Comparison of ENCODE assay signal across 8 cellular contexts in genomic region chr11:65503923-65504670, GRCh38. TPM values are rescaled to one million over a fixed set of nuclear protein-coding genes. Genes with fewer than 3 reads are reported as not detected.
DNase-seq lines count a peak whose midpoint lies in the region; ATAC-seq and TF ChIP-seq lines count a peak whose summit lies in the region.

No MANE protein-coding gene starts in this region.

- dilution Hi-C loops in IMR-90 (cut with HindIII; ENCODE audit: low sequenced_read_pairs, unreplicated experiment): no loop called here

- H3K4me1 ChIP-seq in BLaER1 treated with 17β-estradiol and CSF1 and Interleukin-3, amounts not matched to agents 10 nM and 100 nM: peaks cover 41 to 52% (median 49%) of the 10 kb centered on the region in 10 experiments
- H3K4me1 ChIP-seq in IMR-90 (ENCODE audit: control insufficient read depth, insufficient read depth, low read length): no peaks in the 10 kb centered on the region

- H3K4ac ChIP-seq in IMR-90 (ENCODE audit: low read depth, low read length): no peak overlapping the region

- H4K91ac ChIP-seq in IMR-90 (ENCODE audit: insufficient read depth, low read depth, low read length): no peak overlapping the region

- H3K27me3 ChIP-seq in BLaER1 treated with 17β-estradiol and CSF1 and Interleukin-3, amounts not matched to agents 10 nM and 100 nM: no peaks in the 10 kb centered on the region
- H3K27me3 ChIP-seq in IMR-90 (ENCODE audit: control insufficient read depth, insufficient read depth, low read length): no peaks in the 10 kb centered on the region
- no peaks in the 10 kb centered on the region for H3K27me3 ChIP-seq in brain microvascular endothelial cell (replicated peaks)

- DNase-seq in IMR-90: peak; percentile 59
- peak; percentile 51 for DNase-seq in brain microvascular endothelial cell
- DNase-seq in lung microvascular endothelial cell (ENCODE audit: low read depth in 2 of 2): peak; percentile 53 to 62
- DNase-seq in NCI-H1436 treated with DMSO at 0.1 percent for 48 hours (lab: John Stamatoyannopoulos, UW): no peak
- no peak for DNase-seq in NK-92 (lab: John Stamatoyannopoulos, UW; ENCODE audit: unreplicated experiment)
- DNase-seq in ureter (ENCODE audit: low spot score): no peak

- H2BK15ac ChIP-seq in IMR-90 (ENCODE audit: low read depth, low read length): no peak overlapping the region

- H3K27ac ChIP-seq in BLaER1 treated with 17β-estradiol and CSF1 and Interleukin-3, amounts not matched to agents 10 nM and 100 nM: peak overlapping the region; percentile 94 to 100 (median 100); a peak in 21 of 22 replicates
- H3K27ac ChIP-seq in IMR-90 (ENCODE audit: insufficient read depth, low read length) (peak overlapping the region; percentile 44; the same call in 1 of the 2 replicates), brain microvascular endothelial cell (peak overlapping the region; percentile 93)

- no peak overlapping the region for H4K8ac ChIP-seq in IMR-90 (ENCODE audit: low read depth in 2 of 2, low read length in 2 of 2)

- peaks cover 63 to 69% (median 67%) of the 10 kb centered on the region in 11 experiments for H3K36me3 ChIP-seq in BLaER1 treated with 17β-estradiol and CSF1 and Interleukin-3, amounts not matched to agents 10 nM and 100 nM
- H3K36me3 ChIP-seq in IMR-90 (ENCODE audit: control insufficient read depth, insufficient read depth, low read length) (peaks cover 51% of the 10 kb centered on the region), brain microvascular endothelial cell (replicated peaks) (peaks cover 71% of the 10 kb centered on the region)

- H4K5ac ChIP-seq in IMR-90 (ENCODE audit: low read depth, low read length): no peak overlapping the region

- CTCF ChIA-PET in IMR-90 (lab: Yijun Ruan, JAX): no interaction called here

- H3K4me2 ChIP-seq in BLaER1 treated with 17β-estradiol and CSF1 and Interleukin-3, amounts not matched to agents 10 nM and 100 nM: peak overlapping the region; percentile 87 to 98 (median 94)
- H3K4me2 ChIP-seq in IMR-90 (ENCODE audit: low read depth, low read length): peak overlapping the region; percentile 74

- BruUV-seq in IMR-90 (replicated peaks; lab: Mats Ljungman, UMichigan): no TSS peak

- H2BK20ac ChIP-seq in IMR-90 (ENCODE audit: low read depth, low read length): no peak overlapping the region

- no peak for TF ChIP-seq RAD21 in IMR-90 (IDR thresholded peaks at IDR 0.05; ENCODE audit: low read length)

- peak overlapping the region; percentile 26 for H3K14ac ChIP-seq in IMR-90 (replicated peaks; ENCODE audit: low read depth, low read length)

- H3K18ac ChIP-seq in IMR-90 (ENCODE audit: low read depth, low read length): peak overlapping the region; percentile 18; the same call in 1 of the 2 replicates

- POLR2A ChIA-PET in IMR-90 (lab: Charles Lee; ENCODE audit: unreplicated experiment): interaction anchor here (0.5 to 14.2 kb wide), 10 partner anchors 14 to 744 kb away, joined by 3 to 494 read pairs (median 5); partner anchors contain the start of genes NEAT1 and ZNRD2

- no peak overlapping the region for H2AK5ac ChIP-seq in IMR-90 (ENCODE audit: low read depth, low read length)

- H3K4me3 ChIP-seq in BLaER1 treated with 17β-estradiol and CSF1 and Interleukin-3, amounts not matched to agents 10 nM and 100 nM: peak overlapping the region; percentile 77 to 94 (median 90)
- H3K4me3 ChIP-seq in IMR-90 (ENCODE audit: insufficient read depth, low read depth, low read length) (peak overlapping the region; percentile 72), brain microvascular endothelial cell (ENCODE audit: low read depth, low read length) (peak overlapping the region; percentile 99)

- peaks cover 0 to 26% of the 10 kb centered on the region in 2 experiments; a peak in 2 of 4 replicates for H3K79me1 ChIP-seq in IMR-90 (ENCODE audit: low read depth in 1 of 2, low read length in 2 of 2)

- no peak for TF ChIP-seq CTCF in IMR-90 (conservative IDR thresholded peaks at IDR 0.05; ENCODE audit: low read depth, low read length)
- no peak for TF ChIP-seq CTCF in brain microvascular endothelial cell (IDR thresholded peaks at IDR 0.05; ENCODE audit: low read depth, low read length, missing control alignments)

- peak overlapping the region; percentile 62 for H3K56ac ChIP-seq in IMR-90 (ENCODE audit: extremely low read depth, insufficient read depth, low read length)

- H3K9me3 ChIP-seq in BLaER1 treated with 17β-estradiol and CSF1 and Interleukin-3, amounts not matched to agents 10 nM and 100 nM (replicated peaks in 1 of 11): peaks cover 0 to 10% (median 0%) of the 10 kb centered on the region in 11 experiments; a peak in 5 of 22 replicates
- H3K9me3 ChIP-seq in IMR-90 (ENCODE audit: control insufficient read depth, insufficient read depth, low read length): no peaks in the 10 kb centered on the region

- no peak for ATAC-seq in IMR-90 (ENCODE audit: low read depth)
- no peak for ATAC-seq in HG03095 (IDR thresholded peaks at IDR 0.05; ENCODE audit: unreplicated experiment)

- TF ChIP-seq POLR2A in IMR-90 (IDR thresholded peaks at IDR 0.05; ENCODE audit: low read depth, low read length): no peak

- no peak overlapping the region for H2AK9ac ChIP-seq in IMR-90 (replicated peaks; ENCODE audit: low read depth, low read length, poor library complexity)

- H3K9ac ChIP-seq in BLaER1 treated with 17β-estradiol and CSF1 and Interleukin-3, amounts not matched to agents 10 nM and 100 nM: peak overlapping the region; percentile 95 to 100 (median 98)
- peak overlapping the region; percentile 97 for H3K9ac ChIP-seq in IMR-90 (ENCODE audit: low read depth, low read length)

- no peaks in the 10 kb centered on the region for H3K9me1 ChIP-seq in IMR-90 (ENCODE audit: insufficient read depth, low read length)

- no peak overlapping the region for H2AFZ ChIP-seq in IMR-90 (replicated peaks; ENCODE audit: low read length, poor library complexity)

- H2BK5ac ChIP-seq in IMR-90 (ENCODE audit: low read depth, low read length, poor library complexity, severe bottlenecking): peak overlapping the region; percentile 84

- intact Hi-C loops in IMR-90 (cut with micrococcal nuclease): no loop called here

- no peak overlapping the region for H2BK120ac ChIP-seq in IMR-90 (ENCODE audit: low read depth, low read length)

- WGBS in IMR-90 (ENCODE audit: extremely low coverage in 2 of 2, insufficient read length in 1 of 2), 2 experiments: 7% methylated on average over 3 of the region's 3 CpGs; no CpG with 5 or more reads in 1 of the 2 experiments

- in situ Hi-C loops in IMR-90 (cut with MboI; ENCODE audit: low sequenced_read_pairs): no loop called here
- in situ Hi-C loops in brain microvascular endothelial cell (cut with HindIII; ENCODE audit: low pct_ligation_motif_present, low sequenced_read_pairs): no loop called here

- H3K23ac ChIP-seq in IMR-90 (ENCODE audit: low read depth, low read length): peak overlapping the region; percentile 1; the same call in 1 of the 2 replicates

- peaks cover 82 to 87% (median 86%) of the 10 kb centered on the region in 11 experiments for H4K20me1 ChIP-seq in BLaER1 treated with 17β-estradiol and CSF1 and Interleukin-3, amounts not matched to agents 10 nM and 100 nM
- H4K20me1 ChIP-seq in IMR-90 (ENCODE audit: insufficient read depth, low read length): peaks cover 86% of the 10 kb centered on the region

TF ChIP-seq in IMR-90, 13 proteins besides CTCF, POLR2A, EP300 and RAD21:
- TF ChIP-seq CHD1 (IDR thresholded peaks at IDR 0.05; ENCODE audit: low read depth, low read length): no peak
- no peak for TF ChIP-seq NFE2L2 (IDR thresholded peaks at IDR 0.05; ENCODE audit: low read depth, low read length)
TF ChIP-seq in IMR-90: peak in this region for 0.

RNA-seq across cellular contexts. Expression of gene MALAT1, which starts 5.3 kb away (rescaled TPM):
- total RNA-seq in IMR-90 (2012; rRNA removed): 3,569 and 5,244 TPM in 2 replicates
- polyA plus RNA-seq in IMR-90 (2012; rRNA removed): 430 and 636 TPM in 2 replicates
- polyA plus RNA-seq in IMR-90 (2012; cell fraction: cytosol; rRNA removed): 4.7 and 16.7 TPM in 2 replicates
- 481 and 5,232 TPM in 2 replicates for polyA plus RNA-seq in IMR-90 (2012; cell fraction: nucleus; rRNA removed; ENCODE audit: low replicate concordance)
- 1,818 and 2,739 TPM in 2 replicates for total RNA-seq in lung microvascular endothelial cell
- total RNA-seq in ureter: 19,443 TPM

RNA-seq across cellular contexts. Expression of gene SCYL1, which starts 20.8 kb away (rescaled TPM):
- total RNA-seq in IMR-90 (2012; rRNA removed): 95.8 and 96.4 TPM in 2 replicates
- polyA plus RNA-seq in IMR-90 (2012; rRNA removed): 150 and 172 TPM in 2 replicates
- polyA plus RNA-seq in IMR-90 (2012; cell fraction: cytosol; rRNA removed): 166 and 172 TPM in 2 replicates
- 173 and 359 TPM in 2 replicates for polyA plus RNA-seq in IMR-90 (2012; cell fraction: nucleus; rRNA removed; ENCODE audit: low replicate concordance)
- total RNA-seq in lung microvascular endothelial cell: 36.6 and 46.6 TPM in 2 replicates
- total RNA-seq in ureter: 62.9 TPM

RNA-seq across cellular contexts. Expression of gene LTBP3, which starts 54.1 kb away (rescaled TPM):
- total RNA-seq in IMR-90 (2012; rRNA removed) (6.6 and 8.3 TPM in 2 replicates), lung microvascular endothelial cell (20.5 and 23.0 TPM in 2 replicates), ureter (120 TPM)
- polyA plus RNA-seq in IMR-90 (2012; rRNA removed): 145 and 216 TPM in 2 replicates
- polyA plus RNA-seq in IMR-90 (2012; cell fraction: cytosol; rRNA removed): 229 and 255 TPM in 2 replicates
- polyA plus RNA-seq in IMR-90 (2012; cell fraction: nucleus; rRNA removed; ENCODE audit: low replicate concordance): 685 and 1,572 TPM in 2 replicates

Comparison
In these comparisons a context has a peak if more than half of its experiments do, and no peak if none do; other contexts are left out.
1. H3K27ac ChIP-seq: peak in every context shown above with its lines; median percentile 100 in BLaER1 treated with 17β-estradiol and CSF1 and Interleukin-3, amounts not matched to agents 10 nM and 100 nM; 93 in brain microvascular endothelial cell; 44 in IMR-90.
2. DNase-seq: peak in IMR-90 (single experiment), brain microvascular endothelial cell (single experiment) and lung microvascular endothelial cell (2 of 2); none in NCI-H1436 treated with DMSO at 0.1 percent for 48 hours (single experiment), NK-92 (single experiment) and ureter (single experiment).
3. Peak in every context shown above with its lines, with median percentiles within 50 percentile points of each other: H3K4me3 ChIP-seq.